Comparison of ENCODE assay signal across 11 cellular contexts in genomic region chr7:156827587-156828203, GRCh38.
DNase-seq lines count a peak whose midpoint lies in the region; ATAC-seq and TF ChIP-seq lines count a peak whose summit lies in the region.
"Had no signal": no experiment of that assay in that cellular context is flagged by ENCODE, and none has a peak within 500 bp of the region (broad histone marks: within the 10 kb centered on the region; RNA-seq: fewer than 3 reads in every experiment).

No MANE protein-coding gene starts in this region.

- H3K4me3 Mint-ChIP-seq in activated CD4-positive, alpha-beta T cell treated with anti-CD3 and anti-CD28 coated beads for 36 hours, result no peak overlapping the region
- H3K4me3 Mint-ChIP-seq: IgD-negative memory B cell had no signal

- DNase-seq in A673 (ENCODE audit: low spot score), result peak; percentile 18
- DNase-seq in inferior parietal cortex (ENCODE audit: extremely low spot score), result peak; percentile 36
- DNase-seq in NCI-H82 (lab: John Stamatoyannopoulos, UW), result no peak
- no peak for DNase-seq in activated CD4-positive, alpha-beta T cell treated with anti-CD3 and anti-CD28 coated beads for 36 hours
- no peak for DNase-seq in activated gamma-delta T cell (lab: John Stamatoyannopoulos, UW)
- no peak for DNase-seq in stimulated activated naive CD4-positive, alpha-beta T cell (lab: John Stamatoyannopoulos, UW)
- DNase-seq: activated naive CD4-positive, alpha-beta T cell treated with Interleukin-2 at 50 U/mL for 16 hours; ovary had no signal

- no peaks in the 10 kb centered on the region for H3K4me1 Mint-ChIP-seq in activated CD4-positive, alpha-beta T cell treated with anti-CD3 and anti-CD28 coated beads for 36 hours

- peaks cover 6% of the 10 kb centered on the region for H3K36me3 Mint-ChIP-seq in activated CD4-positive, alpha-beta T cell treated with anti-CD3 and anti-CD28 coated beads for 36 hours (ENCODE audit: low read depth)

- H3K27me3 Mint-ChIP-seq in activated CD4-positive, alpha-beta T cell treated with anti-CD3 and anti-CD28 coated beads for 36 hours, result no peaks in the 10 kb centered on the region
- H3K27me3 Mint-ChIP-seq: IgD-negative memory B cell had no signal

- no peaks in the 10 kb centered on the region for H3K9me3 ChIP-seq in A673 (ENCODE audit: low read depth, low read length, poor library complexity, severe bottlenecking)
- H3K9me3 ChIP-seq: ovary had no signal

- no peak overlapping the region for H3K27ac Mint-ChIP-seq in activated CD4-positive, alpha-beta T cell treated with anti-CD3 and anti-CD28 coated beads for 36 hours
- H3K27ac Mint-ChIP-seq: IgD-negative memory B cell had no signal

- H3K27ac ChIP-seq in A673 (ENCODE audit: low read depth, low read length, poor library complexity, severe bottlenecking) (no peak overlapping the region), VCaP (no peak overlapping the region)
- H3K27ac ChIP-seq: ovary had no signal

- H3K4me3 ChIP-seq in A673 (ENCODE audit: low read depth, low read length, poor library complexity, severe bottlenecking), result no peak overlapping the region
- H3K4me3 ChIP-seq: ovary had no signal

- H3K9me3 Mint-ChIP-seq in activated CD4-positive, alpha-beta T cell treated with anti-CD3 and anti-CD28 coated beads for 36 hours (ENCODE audit: low read depth), result no peaks in the 10 kb centered on the region
- H3K9me3 Mint-ChIP-seq: IgD-negative memory B cell had no signal

- H3K4me1 ChIP-seq in A673 (ENCODE audit: insufficient read depth, low read length, poor library complexity, severe bottlenecking), result no peaks in the 10 kb centered on the region

- intact Hi-C loops in A673 (cut with micrococcal nuclease; ENCODE audit: unreplicated experiment), result loop anchor here (5.0 kb wide), 1 partner anchor 1030 kb away; no protein-coding TSS in a partner anchor
- intact Hi-C loops in activated CD4-positive, alpha-beta T cell treated with anti-CD3 and anti-CD28 coated beads for 36 hours (cut with DNase I, micrococcal nuclease), result no loop called here

- H3K36me3 ChIP-seq in A673 (ENCODE audit: insufficient read depth, low read length, poor library complexity, severe bottlenecking), result no peaks in the 10 kb centered on the region
- H3K36me3 ChIP-seq: ovary had no signal

- no TSS peak for BruUV-seq in A673 (replicated peaks; lab: Mats Ljungman, UMichigan)

- no peak for ATAC-seq in activated CD4-positive, alpha-beta T cell treated with anti-CD3 and anti-CD28 coated beads for 36 hours

- TF ChIP-seq CTCF in A673 (conservative IDR thresholded peaks at IDR 0.05; ENCODE audit: low read depth, low read length) (peak; percentile 60; the same call in 1 of the 2 replicates), GM12874 (IDR thresholded peaks at IDR 0.05; ENCODE audit: insufficient read depth, low read depth, low read length) (peak; percentile 22; the same call in 1 of the 2 replicates), VCaP (conservative IDR thresholded peaks at IDR 0.05) (peak; percentile 89)

- CTCF ChIA-PET in A673 (lab: Charles Lee), result no interaction called here
- CTCF ChIA-PET in activated CD4-positive, alpha-beta T cell treated with anti-CD3 and anti-CD28 coated beads for 36 hours (lab: Charles Lee), result interaction anchor here (1.3 kb wide), 1 partner anchor 303 kb away, joined by 3 read pairs; no protein-coding TSS in a partner anchor

- POLR2A ChIA-PET in A673 (lab: Charles Lee; ENCODE audit: low non-redundant PET), result no interaction called here
- POLR2A ChIA-PET in activated CD4-positive, alpha-beta T cell treated with anti-CD3 and anti-CD28 coated beads for 36 hours (lab: Charles Lee), result no interaction called here

- no peaks in the 10 kb centered on the region for H3K27me3 ChIP-seq in A673 (replicated peaks; ENCODE audit: insufficient read depth, low read depth, low read length, poor library complexity)
- H3K27me3 ChIP-seq: ovary had no signal

Comparison
In these comparisons a context has a peak if more than half of its experiments do, and no peak if none do; other contexts are left out.
1. DNase-seq: peak in A673 (single experiment) and inferior parietal cortex (single experiment); none in NCI-H82 (single experiment), activated CD4-positive, alpha-beta T cell treated with anti-CD3 and anti-CD28 coated beads for 36 hours (single experiment), activated gamma-delta T cell (single experiment) and stimulated activated naive CD4-positive, alpha-beta T cell (0 of 6).
2. CTCF ChIP-seq: peak in every context shown above with its lines; median percentile 89 in VCaP; 60 in A673; 22 in GM12874.